ENCODE assay signal across 10 cellular contexts in genomic region chr4:149896428-149896827, GRCh38.
DNase-seq lines count a peak whose midpoint lies in the region; ATAC-seq, FAIRE-seq and TF ChIP-seq lines count a peak whose summit lies in the region.
"Had no signal": no experiment of that assay in that cellular context is flagged by ENCODE, and none has a peak within 500 bp of the region (broad histone marks: within the 10 kb centered on the region; RNA-seq: fewer than 3 reads in every experiment).

No MANE protein-coding gene starts in this region.

- H3K4me2 ChIP-seq in GM23248 (ENCODE audit: unreplicated experiment): no peak overlapping the region

- CTCF ChIA-PET in AG04449 (lab: Yijun Ruan, JAX): interaction anchor here (1.0 to 6.8 kb wide), 15 partner anchors 10 to 793 kb away, joined by 3 to 103 read pairs (median 5); no protein-coding TSS in a partner anchor

- H3K9ac ChIP-seq in GM23248: no peak overlapping the region

- ATAC-seq in left ventricle myocardium superior: peak; percentile 25
- ATAC-seq: activated T-cell treated with anti-CD3 and anti-CD28 coated beads, Interleukin-2, amount 50 U/mL, for 72 hours had no signal

- no peaks in the 10 kb centered on the region for H4K20me1 ChIP-seq in GM23248 (ENCODE audit: insufficient read depth)

- H3K27ac Mint-ChIP-seq in T-helper 2 cell treated with Interferon-gamma antibody and Interleukin-4, amounts not matched to agents 5 μg/mL and 100 μg/mL, for 36 hours: no peak overlapping the region
- no peak overlapping the region for H3K27ac Mint-ChIP-seq in activated T-helper 2 cell treated with anti-CD3 and anti-CD28 coated beads, Interferon-gamma antibody, Interleukin-2, Interleukin-4, amounts not matched to agents 10 μg/mL and 5 μg/mL and 100 μg/mL, durations not matched to agents 14 hours and 24 hours and 36 hours
- H3K27ac Mint-ChIP-seq: activated T-cell treated with anti-CD3 and anti-CD28 coated beads, Interleukin-2, amount 50 U/mL, for 72 hours; immature natural killer cell had no signal

- H3K9me3 Mint-ChIP-seq in T-helper 2 cell treated with Interferon-gamma antibody and Interleukin-4, amounts not matched to agents 5 μg/mL and 100 μg/mL, for 36 hours: no peaks in the 10 kb centered on the region
- H3K9me3 Mint-ChIP-seq in activated T-helper 2 cell treated with anti-CD3 and anti-CD28 coated beads, Interferon-gamma antibody, Interleukin-2, Interleukin-4, amounts not matched to agents 10 μg/mL and 5 μg/mL and 100 μg/mL, durations not matched to agents 14 hours and 24 hours and 36 hours: no peaks in the 10 kb centered on the region

- no peak overlapping the region for H3K27ac ChIP-seq in GM23248

- no peak for FAIRE-seq in frontal cortex (lab: Jason Lieb, UNC)

- H3K9me2 ChIP-seq in GM23248 (ENCODE audit: insufficient read depth): no peaks in the 10 kb centered on the region

- no peaks in the 10 kb centered on the region for H3K27me3 Mint-ChIP-seq in T-helper 2 cell treated with Interferon-gamma antibody and Interleukin-4, amounts not matched to agents 5 μg/mL and 100 μg/mL, for 36 hours (ENCODE audit: low read depth)
- H3K27me3 Mint-ChIP-seq in activated T-helper 2 cell treated with anti-CD3 and anti-CD28 coated beads, Interferon-gamma antibody, Interleukin-2, Interleukin-4, amounts not matched to agents 10 μg/mL and 5 μg/mL and 100 μg/mL, durations not matched to agents 14 hours and 24 hours and 36 hours (ENCODE audit: low read depth): no peaks in the 10 kb centered on the region

- no peaks in the 10 kb centered on the region for H3K27me3 ChIP-seq in GM23248 (replicated peaks; ENCODE audit: insufficient read depth)

- WGBS in GM23248 (ENCODE audit: low coverage in 1 of 2, low lambda C conversion rate in 2 of 2, missing lambda C conversion rate in 2 of 2), 2 experiments: 50 to 57% methylated on average over 1 of the region's 1 CpG

- no peaks in the 10 kb centered on the region for H3K79me2 ChIP-seq in GM23248 (ENCODE audit: insufficient read depth)

- no peak overlapping the region for H3K4me3 ChIP-seq in AG04449 (ENCODE audit: low read depth, low read length)
- H3K4me3 ChIP-seq in GM23248: no peak overlapping the region

- intact Hi-C loops in left ventricle myocardium superior (cut with micrococcal nuclease): loop anchor here (5.0 kb wide), 1 partner anchor 524 kb away; no protein-coding TSS in a partner anchor
- intact Hi-C loops in activated T-helper 2 cell treated with anti-CD3 and anti-CD28 coated beads, Interferon-gamma antibody, Interleukin-2, Interleukin-4, amounts not matched to agents 10 μg/mL and 5 μg/mL and 100 μg/mL, durations not matched to agents 14 hours and 24 hours and 36 hours (cut with micrococcal nuclease): no loop called here

- TF ChIP-seq CTCF in AG04449 (IDR thresholded peaks at IDR 0.05; ENCODE audit: insufficient read depth, low read length, missing control alignments): peak; percentile 82

- POLR2A ChIA-PET in AG04449 (lab: Yijun Ruan, JAX): no interaction called here

- no peaks in the 10 kb centered on the region for H3K36me3 Mint-ChIP-seq in T-helper 2 cell treated with Interferon-gamma antibody and Interleukin-4, amounts not matched to agents 5 μg/mL and 100 μg/mL, for 36 hours (ENCODE audit: low read depth)
- no peaks in the 10 kb centered on the region for H3K36me3 Mint-ChIP-seq in activated T-helper 2 cell treated with anti-CD3 and anti-CD28 coated beads, Interferon-gamma antibody, Interleukin-2, Interleukin-4, amounts not matched to agents 10 μg/mL and 5 μg/mL and 100 μg/mL, durations not matched to agents 14 hours and 24 hours and 36 hours (ENCODE audit: low read depth)

- no peaks in the 10 kb centered on the region for H3F3A ChIP-seq in GM23248 (ENCODE audit: insufficient read depth)

- H3K4me1 Mint-ChIP-seq in T-helper 2 cell treated with Interferon-gamma antibody and Interleukin-4, amounts not matched to agents 5 μg/mL and 100 μg/mL, for 36 hours (ENCODE audit: low read depth): no peaks in the 10 kb centered on the region
- no peaks in the 10 kb centered on the region for H3K4me1 Mint-ChIP-seq in activated T-helper 2 cell treated with anti-CD3 and anti-CD28 coated beads, Interferon-gamma antibody, Interleukin-2, Interleukin-4, amounts not matched to agents 10 μg/mL and 5 μg/mL and 100 μg/mL, durations not matched to agents 14 hours and 24 hours and 36 hours (ENCODE audit: low read depth)
- H3K4me1 Mint-ChIP-seq: immature natural killer cell had no signal

- H2AFZ ChIP-seq in GM23248: no peak overlapping the region

- H3K9me3 ChIP-seq in GM23248 (ENCODE audit: low read depth): no peaks in the 10 kb centered on the region

- in situ Hi-C loops in GM23248 (cut with MboI): loop anchor here (25.0 kb wide), 1 partner anchor 884 kb away; no protein-coding TSS in a partner anchor

- peaks cover 1% of the 10 kb centered on the region; the same call in 1 of the 2 replicates for H3K4me1 ChIP-seq in GM23248 (ENCODE audit: insufficient read depth)

- H3K36me3 ChIP-seq in GM23248 (ENCODE audit: low read depth): no peaks in the 10 kb centered on the region

- no peak overlapping the region for H3K4me3 Mint-ChIP-seq in T-helper 2 cell treated with Interferon-gamma antibody and Interleukin-4, amounts not matched to agents 5 μg/mL and 100 μg/mL, for 36 hours
- no peak overlapping the region for H3K4me3 Mint-ChIP-seq in activated T-helper 2 cell treated with anti-CD3 and anti-CD28 coated beads, Interferon-gamma antibody, Interleukin-2, Interleukin-4, amounts not matched to agents 10 μg/mL and 5 μg/mL and 100 μg/mL, durations not matched to agents 14 hours and 24 hours and 36 hours (ENCODE audit: low read depth)
- H3K4me3 Mint-ChIP-seq: activated T-cell treated with anti-CD3 and anti-CD28 coated beads, Interleukin-2, amount 50 U/mL, for 72 hours; immature natural killer cell had no signal

- no peak for DNase-seq in AG04449 (ENCODE audit: low read depth, low spot score)
- peak; percentile 80 for DNase-seq in GM23248
- peak; percentile 14 for DNase-seq in RPMI7951 (ENCODE audit: low read depth)
- no peak for DNase-seq in left ventricle myocardium superior
- no peak for DNase-seq in T-helper 2 cell treated with Interferon-gamma antibody and Interleukin-4, amounts not matched to agents 5 μg/mL and 100 μg/mL, for 36 hours (ENCODE audit: low spot score)
- no peak for DNase-seq in frontal cortex (ENCODE audit: low spot score in 2 of 2)
- no peak for DNase-seq in activated T-helper 2 cell treated with anti-CD3 and anti-CD28 coated beads, Interferon-gamma antibody, Interleukin-2, Interleukin-4, amounts not matched to agents 10 μg/mL and 5 μg/mL and 100 μg/mL, durations not matched to agents 14 hours and 24 hours and 36 hours (ENCODE audit: low spot score)
- no peak for DNase-seq in NCI-H524 treated with DMSO at 0.1 percent for 48 hours (lab: John Stamatoyannopoulos, UW)
- DNase-seq: activated T-cell treated with anti-CD3 and anti-CD28 coated beads, Interleukin-2, amount 50 U/mL, for 72 hours; immature natural killer cell had no signal

Comparison
In these comparisons a context has a peak if more than half of its experiments do, and no peak if none do; other contexts are left out.
1. DNase-seq: peak in GM23248 (single experiment) and RPMI7951 (single experiment); none in AG04449 (single experiment), left ventricle myocardium superior (single experiment), T-helper 2 cell treated with Interferon-gamma antibody and Interleukin-4, amounts not matched to agents 5 μg/mL and 100 μg/mL, for 36 hours (single experiment), frontal cortex (0 of 2), activated T-helper 2 cell treated with anti-CD3 and anti-CD28 coated beads, Interferon-gamma antibody, Interleukin-2, Interleukin-4, amounts not matched to agents 10 μg/mL and 5 μg/mL and 100 μg/mL, durations not matched to agents 14 hours and 24 hours and 36 hours (single experiment) and NCI-H524 treated with DMSO at 0.1 percent for 48 hours (single experiment).